In the genomic region with DNA sequence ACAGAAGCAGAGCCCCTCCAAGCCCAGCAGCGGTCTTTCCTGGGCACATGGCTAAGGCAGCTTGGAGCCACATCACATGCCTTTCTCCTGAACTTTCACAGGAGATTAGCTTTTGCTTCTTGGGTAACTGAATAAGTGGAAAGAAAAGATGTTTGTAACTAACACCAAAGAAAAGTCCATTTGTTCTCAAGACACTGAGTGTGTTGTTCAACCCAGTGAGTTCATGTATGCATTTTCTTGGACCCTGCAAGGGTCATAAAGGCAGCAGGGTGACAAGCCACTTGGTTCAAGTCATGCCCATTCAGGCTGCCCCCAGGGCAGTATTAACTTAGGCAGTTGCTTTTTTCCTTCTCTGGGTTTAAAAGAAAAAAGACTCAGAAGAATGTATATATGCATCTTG, we compare ENCODE assay signal across 18 cellular contexts.
"Had no signal": no experiment of that assay in that cellular context is flagged by ENCODE, and none has a peak within 500 bp of the region (broad histone marks: within the 10 kb centered on the region; RNA-seq: fewer than 3 reads in every experiment).

No MANE protein-coding gene starts in this region.

- H3K27ac Mint-ChIP-seq: activated T-cell treated with anti-CD3 and anti-CD28 coated beads, Interleukin-2, amount 50 U/mL, for 24 hours; memory B cell; stimulated activated memory B cell treated with anti-CD40 and anti-IgM and Interleukin-4, amounts not matched to agents 10 μg/mL and 1 μg/mL and 100 μg/mL, for 72 hours; T-cell had no signal

- H3K36me3 ChIP-seq: colonic mucosa, esophagus squamous epithelium, ovary, thyroid gland, uterus had no signal

- DNase-seq: activated CD4-positive, alpha-beta T cell treated with anti-CD3 and anti-CD28 coated beads for 1 hour; activated CD4-positive, alpha-beta T cell treated with anti-CD3 and anti-CD28 coated beads, Interleukin-2, amount 50 U/mL, for 48 hours; activated effector memory CD4-positive, alpha-beta T cell treated with Interleukin-2 at 50 U/mL for 16 hours; activated naive CD4-positive, alpha-beta T cell treated with anti-CD3 and anti-CD28 coated beads, Interleukin-2, amount 50 U/mL, for 16 hours; activated T-cell treated with anti-CD3 and anti-CD28 coated beads, Interleukin-2, amount 50 U/mL, for 24 hours; colonic mucosa; esophagus squamous epithelium; hippocampal formation; left ventricle myocardium superior; ovary; stimulated activated CD4-positive, alpha-beta T cell treated with anti-CD3 and anti-CD28 coated beads, Interleukin-2, amount 100 ng/mL, for 48 hours; T-cell; thyroid gland; uterus had no signal

- H3K36me3 Mint-ChIP-seq: memory B cell; stimulated activated memory B cell treated with anti-CD40 and anti-IgM and Interleukin-4, amounts not matched to agents 10 μg/mL and 1 μg/mL and 100 μg/mL, for 72 hours; T-cell had no signal

- H3K27ac ChIP-seq: colonic mucosa, esophagus squamous epithelium, ovary, thyroid gland, uterus, VCaP had no signal

- H3K4me3 ChIP-seq: colonic mucosa, esophagus squamous epithelium, ovary, thyroid gland, uterus had no signal

- H3K4me3 Mint-ChIP-seq: activated T-cell treated with anti-CD3 and anti-CD28 coated beads, Interleukin-2, amount 50 U/mL, for 24 hours; memory B cell; nephron; stimulated activated memory B cell treated with anti-CD40 and anti-IgM and Interleukin-4, amounts not matched to agents 10 μg/mL and 1 μg/mL and 100 μg/mL, for 72 hours; T-cell had no signal

- H3K9me3 ChIP-seq: colonic mucosa, esophagus squamous epithelium, ovary, thyroid gland, uterus had no signal

- H3K27me3 Mint-ChIP-seq: activated T-cell treated with anti-CD3 and anti-CD28 coated beads, Interleukin-2, amount 50 U/mL, for 24 hours; memory B cell; stimulated activated memory B cell treated with anti-CD40 and anti-IgM and Interleukin-4, amounts not matched to agents 10 μg/mL and 1 μg/mL and 100 μg/mL, for 72 hours; T-cell had no signal

- H3K4me1 ChIP-seq: colonic mucosa, esophagus squamous epithelium, uterus had no signal

- H3K27me3 ChIP-seq: colonic mucosa, esophagus squamous epithelium, ovary, thyroid gland, uterus had no signal
